ENCODE assay signal across 9 cellular contexts in genomic region chr16:3175157-3176153, GRCh38. TPM values are rescaled to one million over a fixed set of nuclear protein-coding genes. Genes with fewer than 3 reads are reported as not detected.
A peak's percentile ranks its signal among the peaks of the same experiment; 100 is the strongest.
DNase-seq lines count a peak whose midpoint lies in the region; ATAC-seq and TF ChIP-seq lines count a peak whose summit lies in the region.
"Had no signal": no experiment of that assay in that cellular context is flagged by ENCODE, and none has a peak within 500 bp of the region (broad histone marks: within the 10 kb centered on the region; RNA-seq: fewer than 3 reads in every experiment).

No MANE protein-coding gene starts in this region.

- no peak for TF ChIP-seq CTCF in WTC11 (IDR thresholded peaks at IDR 0.05)
- no peak for TF ChIP-seq CTCF in prostate gland (IDR thresholded peaks at IDR 0.05)

- no peak for DNase-seq in CD4-positive, alpha-beta memory T cell
- peak in 69 of 76 experiments; percentile 34 to 91 (median 69) for DNase-seq in HUDEP-2 (lab: John Stamatoyannopoulos, UW; ENCODE audit: unreplicated experiment in 76 of 76)
- peak; percentile 86 for DNase-seq in WTC11 (ENCODE audit: low spot score)
- peak; percentile 88 for DNase-seq in islet precursor cell
- DNase-seq in left lobe of liver (ENCODE audit: low spot score) = no peak
- no peak for DNase-seq in prostate gland (ENCODE audit: low spot score)
- no peak for DNase-seq in iPS-NIHi7 (ENCODE audit: extremely low spot score)
- no peak for DNase-seq in effector CD4-positive, alpha-beta T cell

- H3K4me3 ChIP-seq in CD4-positive, alpha-beta memory T cell (ENCODE audit: low read length in 2 of 2) = no peak overlapping the region
- H3K4me3 ChIP-seq in prostate gland = no peak overlapping the region

- TF ChIP-seq POLR2A in prostate gland (IDR thresholded peaks at IDR 0.05) = no peak

- peaks cover 45% of the 10 kb centered on the region for H3K4me1 ChIP-seq in CD4-positive, alpha-beta memory T cell (ENCODE audit: insufficient read depth, low read length)
- H3K4me1 ChIP-seq in prostate gland (replicated peaks) = peaks cover 2% of the 10 kb centered on the region

- H3K9me3 Mint-ChIP-seq in CD4-positive, alpha-beta memory T cell = peaks cover 0 to 2% (median 0%) of the 10 kb centered on the region in 8 donors
- H3K9me3 Mint-ChIP-seq in WTC11 = no peaks in the 10 kb centered on the region

- WGBS in prostate gland = 11% methylated on average over 37 of the region's 39 CpGs

- intact Hi-C loops in CD4-positive, alpha-beta memory T cell (cut with micrococcal nuclease) = no loop called here
- intact Hi-C loops in prostate gland (cut with DNase I) = no loop called here

- POLR2A ChIA-PET in CD4-positive, alpha-beta memory T cell (lab: Charles Lee; ENCODE audit: partially characterized antibody) = interaction anchor here (0.7 to 1.4 kb wide), 5 partner anchors 9 to 108 kb away, joined by 3 to 4 read pairs (median 3); partner anchors contain the start of gene ZNF263
- POLR2A ChIA-PET in WTC11 (lab: Charles Lee) = interaction anchor here (0.6 to 5.7 kb wide), 3 partner anchors 9 to 452 kb away, joined by 3 to 46 read pairs (median 5); no protein-coding TSS in a partner anchor

- H3K4me3 Mint-ChIP-seq in CD4-positive, alpha-beta memory T cell = peak overlapping the region in 6 of 8 donors; percentile 8 to 62 (median 36)
- H3K4me3 Mint-ChIP-seq in WTC11 = peak overlapping the region; percentile 75

- H3K27me3 Mint-ChIP-seq in CD4-positive, alpha-beta memory T cell = peaks cover 52 to 53% of the 10 kb centered on the region in 2 donors
- H3K27me3 Mint-ChIP-seq in WTC11 (ENCODE audit: low read depth) = peaks cover 57% of the 10 kb centered on the region

- peak; percentile 5 for ATAC-seq in WTC11
- ATAC-seq in left lobe of liver = no peak

- H3K9me3 ChIP-seq in CD4-positive, alpha-beta memory T cell (ENCODE audit: control insufficient read depth in 1 of 2, low read length in 2 of 2) = no peaks in the 10 kb centered on the region
- H3K9me3 ChIP-seq in prostate gland = no peaks in the 10 kb centered on the region

- peaks cover 49% of the 10 kb centered on the region for H3K27me3 ChIP-seq in CD4-positive, alpha-beta memory T cell (ENCODE audit: insufficient read depth, low read length)
- peaks cover 32% of the 10 kb centered on the region for H3K27me3 ChIP-seq in prostate gland (replicated peaks; ENCODE audit: insufficient read depth)

- H3K4me1 Mint-ChIP-seq in CD4-positive, alpha-beta memory T cell = peaks cover 18 to 46% (median 38%) of the 10 kb centered on the region in 4 donors
- peaks cover 23% of the 10 kb centered on the region for H3K4me1 Mint-ChIP-seq in WTC11

- CTCF ChIA-PET in CD4-positive, alpha-beta memory T cell (lab: Charles Lee; ENCODE audit: partially characterized antibody) = no interaction called here
- CTCF ChIA-PET in WTC11 (lab: Charles Lee) = interaction anchor here (0.6 to 9.7 kb wide), 18 partner anchors 8 to 226 kb away, joined by 3 to 95 read pairs (median 6); partner anchors contain the start of genes OR1F1, ZNF174, ZSCAN10 and ZSCAN32

- peak overlapping the region in 2 of 7 donors; percentile 12 to 57 for H3K27ac Mint-ChIP-seq in CD4-positive, alpha-beta memory T cell
- no peak overlapping the region; the same call in 1 of the 2 replicates for H3K27ac Mint-ChIP-seq in WTC11

- peaks cover 0 to 3% of the 10 kb centered on the region in 2 donors for H3K36me3 Mint-ChIP-seq in CD4-positive, alpha-beta memory T cell
- no peaks in the 10 kb centered on the region for H3K36me3 Mint-ChIP-seq in WTC11

- no peak overlapping the region for H3K27ac ChIP-seq in CD4-positive, alpha-beta memory T cell (ENCODE audit: low read depth, low read length)
- H3K27ac ChIP-seq in prostate gland = no peak overlapping the region
- H3K27ac ChIP-seq: epithelial cell of prostate had no signal

- no peaks in the 10 kb centered on the region for H3K36me3 ChIP-seq in CD4-positive, alpha-beta memory T cell (ENCODE audit: insufficient read depth, low read length)
- H3K36me3 ChIP-seq in prostate gland = no peaks in the 10 kb centered on the region

TF ChIP-seq in WTC11, 78 proteins besides CTCF, POLR2A, EP300 and RAD21 (continues in another document):
- TF ChIP-seq CREM (CRISPR knock-in tag; IDR thresholded peaks at IDR 0.05) (peak; percentile 42; the same call in 1 of the 2 replicates), HMGXB4 (CRISPR knock-in tag; IDR thresholded peaks at IDR 0.05) (peak; percentile 88), SP1 (CRISPR knock-in tag; conservative IDR thresholded peaks at IDR 0.05) (0 out of 2 replicates have a peak, but pooled peaks have one; percentile 23), E2F5 (CRISPR knock-in tag; IDR thresholded peaks at IDR 0.05) (0 out of 2 replicates have a peak, but pooled peaks have one; percentile 18), JAZF1 (CRISPR knock-in tag; IDR thresholded peaks at IDR 0.05) (no peak), ZNF423 (CRISPR knock-in tag; IDR thresholded peaks at IDR 0.05) (peak; percentile 37), AR (CRISPR knock-in tag; IDR thresholded peaks at IDR 0.05) (no peak), FOXK1 (CRISPR knock-in tag; IDR thresholded peaks at IDR 0.05) (no peak), ZNF121 (CRISPR knock-in tag; IDR thresholded peaks at IDR 0.05) (peak; percentile 44; the same call in 1 of the 2 replicates)

RNA-seq across cellular contexts. Expression of gene OR1F1, which starts 12.5 kb away (rescaled TPM):
- total RNA-seq in CD4-positive, alpha-beta memory T cell = under 1 TPM; 0.49 to 0.97 TPM
- not detected for polyA plus RNA-seq in CD4-positive, alpha-beta memory T cell
- total RNA-seq in WTC11 (2021) (0.27 to 0.46 TPM (median 0.44 TPM) in 3 replicates), left lobe of liver (not detected), prostate gland (not detected)

RNA-seq across cellular contexts. Expression of gene ZNF213, which starts 40.6 kb away (rescaled TPM):
- total RNA-seq in CD4-positive, alpha-beta memory T cell = 10 to 100 TPM; 14.1 to 14.5 TPM
- polyA plus RNA-seq in CD4-positive, alpha-beta memory T cell = 1 to 10 TPM in 1 of 2 donors, under 1 TPM in 1; 0.67 to 3.2 TPM
- total RNA-seq in WTC11 (2021) (8.9 to 11.6 TPM (median 10.3 TPM) in 3 replicates), left lobe of liver (2.7 TPM), prostate gland (10 to 100 TPM; 18.4 to 28.1 TPM)

RNA-seq across cellular contexts. Expression of gene ZNF200, which starts 59.5 kb away (rescaled TPM):
- total RNA-seq in CD4-positive, alpha-beta memory T cell = 10 to 100 TPM; 27.7 to 29.2 TPM
- polyA plus RNA-seq in CD4-positive, alpha-beta memory T cell = 10 to 100 TPM in 1 of 2 donors, 1 to 10 TPM in 1; 6.7 to 11.6 TPM
- 6.8 to 9.7 TPM (median 7.2 TPM) in 3 replicates for total RNA-seq in WTC11 (2021)
- total RNA-seq in left lobe of liver = 2.2 TPM
- 10 to 100 TPM in 1 of 2 donors, 1 to 10 TPM in 1; 8.2 to 18.6 TPM for total RNA-seq in prostate gland

Comparison
In these comparisons a context has a peak if more than half of its experiments do, and no peak if none do; other contexts are left out.
1. DNase-seq: peak in HUDEP-2 (69 of 76), WTC11 (single experiment) and islet precursor cell (single experiment); none in CD4-positive, alpha-beta memory T cell (0 of 5), left lobe of liver (single experiment), prostate gland (single experiment), iPS-NIHi7 (single experiment) and effector CD4-positive, alpha-beta T cell (single experiment).